Comparison of ENCODE assay signal across 13 cellular contexts in the genomic region with DNA sequence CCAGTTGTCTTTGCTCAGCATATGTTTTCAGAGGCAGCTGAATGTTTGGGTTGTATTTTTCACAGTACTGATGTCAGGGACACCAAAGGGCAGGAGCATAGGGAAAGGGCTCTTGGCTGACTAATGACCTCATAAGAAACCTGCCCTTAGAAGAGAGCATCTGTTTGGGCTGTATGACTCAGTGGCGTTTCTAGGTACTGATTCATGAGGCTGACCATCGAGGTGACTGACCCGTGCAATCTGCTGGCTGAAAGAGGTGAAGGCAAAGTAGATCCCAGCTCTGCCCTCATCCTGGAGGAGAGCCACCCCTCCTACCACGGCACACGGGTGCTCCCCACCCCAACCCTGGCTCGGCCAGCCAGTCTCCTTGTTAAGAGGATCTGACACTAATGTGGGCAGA. TPM values are rescaled to one million over a fixed set of nuclear protein-coding genes. Genes with fewer than 3 reads are reported as not detected.
DNase-seq lines count a peak whose midpoint lies in the region; ATAC-seq lines count a peak whose summit lies in the region.
"Had no signal": no experiment of that assay in that cellular context is flagged by ENCODE, and none has a peak within 500 bp of the region (broad histone marks: within the 10 kb centered on the region; RNA-seq: fewer than 3 reads in every experiment).

No MANE protein-coding gene starts in this region.

- peak; percentile 84 for DNase-seq in Caki2 (ENCODE audit: low read depth)
- peak; percentile 97 for DNase-seq in RPMI7951 (ENCODE audit: low read depth)
- DNase-seq in fibroblast of gingiva (ENCODE audit: low read depth): peak; percentile 53
- DNase-seq in sciatic nerve (ENCODE audit: low spot score): no peak
- no peak for DNase-seq in nucleus accumbens (lab: John Stamatoyannopoulos, UW)
- DNase-seq in stimulated activated CD4-positive, alpha-beta T cell treated with anti-CD3 and anti-CD28 coated beads, Interleukin-15, amount 100 ng/mL, for 24 hours: no peak
- DNase-seq in NCI-H345 treated with DMSO at 0.1 percent for 48 hours (lab: John Stamatoyannopoulos, UW; ENCODE audit: unreplicated experiment): no peak
- DNase-seq: activated CD4-positive, alpha-beta T cell treated with anti-CD3 and anti-CD28 coated beads for 36 hours; CD4-positive, alpha-beta T cell; effector CD4-positive, alpha-beta T cell; NCI-H345; stimulated activated naive CD4-positive, alpha-beta T cell had no signal

- ATAC-seq in sciatic nerve (peak; percentile 14), GM19351 (IDR thresholded peaks at IDR 0.05; ENCODE audit: unreplicated experiment) (no peak)
- ATAC-seq: activated CD4-positive, alpha-beta T cell treated with anti-CD3 and anti-CD28 coated beads for 36 hours had no signal

- intact Hi-C loops in sciatic nerve (cut with DNase I): no loop called here

- in situ Hi-C loops in Caki2 (cut with HindIII; ENCODE audit: low pct_unique_long_range_greater_than_20kb, low sequenced_read_pairs): no loop called here

RNA-seq across cellular contexts. Expression of a gene that starts 8.3 kb away (rescaled TPM):
- 28.6 and 50.1 TPM in 2 replicates for total RNA-seq in Caki2 (2014; rRNA removed; shearing (Covaris generic); ENCODE audit: low replicate concordance)
- 31.8 and 40.6 TPM in 2 replicates for total RNA-seq in RPMI7951 (2014; rRNA removed; shearing (Covaris generic))
- total RNA-seq in sciatic nerve: 68.7 TPM

Comparison
In these comparisons a context has a peak if more than half of its experiments do, and no peak if none do; other contexts are left out.
1. DNase-seq: peak in Caki2 (single experiment), RPMI7951 (single experiment) and fibroblast of gingiva (single experiment); none in sciatic nerve (single experiment), nucleus accumbens (0 of 56), stimulated activated CD4-positive, alpha-beta T cell treated with anti-CD3 and anti-CD28 coated beads, Interleukin-15, amount 100 ng/mL, for 24 hours (single experiment) and NCI-H345 treated with DMSO at 0.1 percent for 48 hours (single experiment).